In genomic region chr7:152851326-152851725, GRCh38 we compare ENCODE assay signal across 26 cellular contexts.
"Had no signal": no experiment of that assay in that cellular context is flagged by ENCODE, and none has a peak within 500 bp of the region (broad histone marks: within the 10 kb centered on the region; RNA-seq: fewer than 3 reads in every experiment).

No MANE protein-coding gene starts in this region.

- H3K9me3 ChIP-seq: heart left ventricle, lower lobe of right lung, right lobe of liver, vagina had no signal

- H3K4me3 Mint-ChIP-seq: activated CD4-positive, alpha-beta memory T cell treated with anti-CD3 and anti-CD28 coated beads, Interleukin-2, amount 10 ng/mL, durations not matched to agents 7 days and 5 days; activated CD4-positive, alpha-beta T cell treated with anti-CD3 and anti-CD28 coated beads, Interleukin-2, amount 10 ng/mL, durations not matched to agents 24 days and 14 days; activated naive CD4-positive, alpha-beta T cell treated with anti-CD3 and anti-CD28 coated beads, Interleukin-2, amount 50 U/mL, for 24 hours; activated naive CD8-positive, alpha-beta T cell treated with anti-CD3 and anti-CD28 coated beads, Interleukin-2, amount 50 U/mL, for 24 hours; naive thymus-derived CD8-positive, alpha-beta T cell; T-helper 1 cell treated with Interleukin-12 subunit alpha and Interleukin-12 subunit beta and Interleukin-4 antibody, amounts not matched to agents 30 μg/mL and 1 μg/mL, for 36 hours; type B pancreatic cell had no signal

- H3K4me1 Mint-ChIP-seq: activated CD4-positive, alpha-beta memory T cell treated with anti-CD3 and anti-CD28 coated beads, Interleukin-2, amount 10 ng/mL, durations not matched to agents 7 days and 5 days; activated CD4-positive, alpha-beta T cell treated with anti-CD3 and anti-CD28 coated beads, Interleukin-2, amount 10 ng/mL, durations not matched to agents 24 days and 14 days; activated naive CD4-positive, alpha-beta T cell treated with anti-CD3 and anti-CD28 coated beads, Interleukin-2, amount 50 U/mL, for 24 hours; activated naive CD8-positive, alpha-beta T cell treated with anti-CD3 and anti-CD28 coated beads, Interleukin-2, amount 50 U/mL, for 24 hours had no signal

- H3K4me1 ChIP-seq: heart left ventricle, lower lobe of right lung, right lobe of liver, vagina had no signal

- DNase-seq: activated CD4-positive, alpha-beta memory T cell treated with anti-CD3 and anti-CD28 coated beads, Interleukin-2, amount 10 ng/mL, durations not matched to agents 7 days and 5 days; activated CD4-positive, alpha-beta T cell treated with anti-CD3 and anti-CD28 coated beads, Interleukin-2, amount 10 ng/mL, durations not matched to agents 24 days and 14 days; activated CD4-positive, CD25-positive, alpha-beta regulatory T cell treated with anti-CD3 and anti-CD28 coated beads, Interleukin-2, amount 50 U/mL, for 72 hours; activated CD8-positive, alpha-beta memory T cell treated with anti-CD3 and anti-CD28 coated beads, Interleukin-2, amount 50 U/mL, for 48 hours; activated naive CD8-positive, alpha-beta T cell treated with anti-CD3 and anti-CD28 coated beads, Interleukin-2, amount 50 U/mL, for 24 hours; activated T-cell treated with anti-CD3 and anti-CD28 coated beads, Interleukin-2, amount 50 U/mL, for 48 hours; amygdala; central memory CD4-positive, alpha-beta T cell; foreskin fibroblast; heart left ventricle; kidney glomerular epithelial cell; lower lobe of right lung; mesenchymal stem cell; naive thymus-derived CD8-positive, alpha-beta T cell; right lobe of liver; stimulated activated CD4-positive, alpha-beta T cell treated with anti-CD3 and anti-CD28 coated beads, Interleukin-2, amount 100 ng/mL, for 48 hours; stimulated activated naive CD4-positive, alpha-beta T cell treated with Interleukin-2 at 50 U/mL for 16 hours; T1000; WERI-Rb-1 had no signal

- H3K27ac ChIP-seq: heart left ventricle, lower lobe of right lung, right lobe of liver, vagina, WERI-Rb-1 had no signal

- H3K27ac Mint-ChIP-seq: activated CD4-positive, alpha-beta memory T cell treated with anti-CD3 and anti-CD28 coated beads, Interleukin-2, amount 10 ng/mL, durations not matched to agents 7 days and 5 days; activated CD4-positive, alpha-beta T cell treated with anti-CD3 and anti-CD28 coated beads, Interleukin-2, amount 10 ng/mL, durations not matched to agents 24 days and 14 days; activated naive CD4-positive, alpha-beta T cell treated with anti-CD3 and anti-CD28 coated beads, Interleukin-2, amount 50 U/mL, for 24 hours; activated naive CD8-positive, alpha-beta T cell treated with anti-CD3 and anti-CD28 coated beads, Interleukin-2, amount 50 U/mL, for 24 hours; activated T-helper 2 cell treated with anti-CD3 and anti-CD28 coated beads, Interferon-gamma antibody, Interleukin-2, Interleukin-4, amounts not matched to agents 10 μg/mL and 5 μg/mL and 100 μg/mL, durations not matched to agents 14 hours and 24 hours and 36 hours; T-helper 1 cell treated with Interleukin-12 subunit alpha and Interleukin-12 subunit beta and Interleukin-4 antibody, amounts not matched to agents 30 μg/mL and 1 μg/mL, for 36 hours; type B pancreatic cell had no signal

- H3K9me3 Mint-ChIP-seq: activated CD4-positive, alpha-beta memory T cell treated with anti-CD3 and anti-CD28 coated beads, Interleukin-2, amount 10 ng/mL, durations not matched to agents 7 days and 5 days; activated CD4-positive, alpha-beta T cell treated with anti-CD3 and anti-CD28 coated beads, Interleukin-2, amount 10 ng/mL, durations not matched to agents 24 days and 14 days; activated naive CD4-positive, alpha-beta T cell treated with anti-CD3 and anti-CD28 coated beads, Interleukin-2, amount 50 U/mL, for 24 hours; activated naive CD8-positive, alpha-beta T cell treated with anti-CD3 and anti-CD28 coated beads, Interleukin-2, amount 50 U/mL, for 24 hours; activated T-helper 2 cell treated with anti-CD3 and anti-CD28 coated beads, Interferon-gamma antibody, Interleukin-2, Interleukin-4, amounts not matched to agents 10 μg/mL and 5 μg/mL and 100 μg/mL, durations not matched to agents 14 hours and 24 hours and 36 hours; naive thymus-derived CD8-positive, alpha-beta T cell; T-helper 1 cell treated with Interleukin-12 subunit alpha and Interleukin-12 subunit beta and Interleukin-4 antibody, amounts not matched to agents 30 μg/mL and 1 μg/mL, for 36 hours; type B pancreatic cell had no signal

- H3K4me3 ChIP-seq: heart left ventricle, lower lobe of right lung, right lobe of liver, vagina had no signal

- ATAC-seq: activated naive CD8-positive, alpha-beta T cell treated with anti-CD3 and anti-CD28 coated beads, Interleukin-2, amount 50 U/mL, for 24 hours; esophagus mucosa; left lobe of liver; naive thymus-derived CD8-positive, alpha-beta T cell had no signal

- H3K36me3 ChIP-seq: WERI-Rb-1 had no signal

- H3K27me3 Mint-ChIP-seq: activated CD4-positive, alpha-beta memory T cell treated with anti-CD3 and anti-CD28 coated beads, Interleukin-2, amount 10 ng/mL, durations not matched to agents 7 days and 5 days; activated CD4-positive, alpha-beta T cell treated with anti-CD3 and anti-CD28 coated beads, Interleukin-2, amount 10 ng/mL, durations not matched to agents 24 days and 14 days; activated naive CD4-positive, alpha-beta T cell treated with anti-CD3 and anti-CD28 coated beads, Interleukin-2, amount 50 U/mL, for 24 hours; activated naive CD8-positive, alpha-beta T cell treated with anti-CD3 and anti-CD28 coated beads, Interleukin-2, amount 50 U/mL, for 24 hours; naive thymus-derived CD8-positive, alpha-beta T cell; type B pancreatic cell had no signal

- H3K27me3 ChIP-seq: heart left ventricle, right lobe of liver, vagina had no signal
